In genomic region chr12:44240186-44240585, GRCh38 we compare ENCODE assay signal across 17 cellular contexts.
DNase-seq lines count a peak whose midpoint lies in the region; ATAC-seq and TF ChIP-seq lines count a peak whose summit lies in the region.
"Had no signal": no experiment of that assay in that cellular context is flagged by ENCODE, and none has a peak within 500 bp of the region (broad histone marks: within the 10 kb centered on the region; RNA-seq: fewer than 3 reads in every experiment).

No MANE protein-coding gene starts in this region.

- H3K4me2 ChIP-seq in PC-3 (ENCODE audit: low read length), result no peak overlapping the region

- no peaks in the 10 kb centered on the region for H3K79me2 ChIP-seq in PC-3 (ENCODE audit: low read length)

- H3K9me3 ChIP-seq in gastroesophageal sphincter (no peaks in the 10 kb centered on the region), Peyer's patch (no peaks in the 10 kb centered on the region), PC-3 (ENCODE audit: low read length) (no peaks in the 10 kb centered on the region)
- H3K9me3 ChIP-seq: BE2C, HAP-1 had no signal

- H3K4me1 ChIP-seq in gastroesophageal sphincter (no peaks in the 10 kb centered on the region), Peyer's patch (no peaks in the 10 kb centered on the region), PC-3 (ENCODE audit: insufficient read depth, low read length) (no peaks in the 10 kb centered on the region)
- H3K4me1 ChIP-seq: BE2C, HAP-1 had no signal

- BruUV-seq in PC-3 (replicated peaks; lab: Mats Ljungman, UMichigan), result no TSS peak

- no peak for TF ChIP-seq EP300 in gastroesophageal sphincter (IDR thresholded peaks at IDR 0.05)

- no peaks in the 10 kb centered on the region for H3K9me2 ChIP-seq in PC-3 (replicated peaks; ENCODE audit: low read length)

- no peaks in the 10 kb centered on the region for H3K36me3 ChIP-seq in gastroesophageal sphincter
- H3K36me3 ChIP-seq in Peyer's patch, result no peaks in the 10 kb centered on the region
- no peaks in the 10 kb centered on the region for H3K36me3 ChIP-seq in PC-3 (ENCODE audit: low read depth, low read length)
- H3K36me3 ChIP-seq: BE2C, HAP-1 had no signal

- DNase-seq in EH (ENCODE audit: low read depth) (peak; percentile 0), SK-N-DZ (ENCODE audit: low spot score) (peak; percentile 7), fibroblast of mammary gland (ENCODE audit: low read depth) (peak; percentile 7), Peyer's patch (no peak), PC-3 (no peak)
- DNase-seq: 8988T; BE2C; C1 segment of cervical spinal cord; CD4-positive, CD25-positive, alpha-beta regulatory T cell; CD8-positive, alpha-beta memory T cell; COR-L47; DMS 273 treated with DMSO at 0.1 percent for 48 hours; DMS53; GDM1 had no signal

- H3K27me3 ChIP-seq in gastroesophageal sphincter (no peaks in the 10 kb centered on the region), Peyer's patch (no peaks in the 10 kb centered on the region), PC-3 (ENCODE audit: low read length) (no peaks in the 10 kb centered on the region)
- H3K27me3 ChIP-seq: BE2C had no signal

- POLR2A ChIA-PET in PC-3 (lab: Charles Lee; ENCODE audit: unreplicated experiment), result no interaction called here

- no peak for ATAC-seq in gastroesophageal sphincter
- no peak for ATAC-seq in HG02571 (IDR thresholded peaks at IDR 0.05; ENCODE audit: unreplicated experiment)
- no peak for ATAC-seq in PC-3

- H4K20me1 ChIP-seq in PC-3 (ENCODE audit: low read length), result no peaks in the 10 kb centered on the region

- H3K9ac ChIP-seq in PC-3 (ENCODE audit: low read length), result no peak overlapping the region

- WGBS in gastroesophageal sphincter (ENCODE audit: low coverage in 1 of 2), 2 donors, result 70 to 75% methylated on average over 1 to 2 of the region's 2 CpGs

- TF ChIP-seq POLR2A in gastroesophageal sphincter (IDR thresholded peaks at IDR 0.05) (no peak), Peyer's patch (IDR thresholded peaks at IDR 0.05) (no peak)

- H3K4me3 ChIP-seq in fibroblast of mammary gland (ENCODE audit: control insufficient read depth, low read depth, low read length) (no peak overlapping the region), gastroesophageal sphincter (no peak overlapping the region), Peyer's patch (no peak overlapping the region), PC-3 (ENCODE audit: low read length) (no peak overlapping the region)
- H3K4me3 ChIP-seq: HAP-1 had no signal

- intact Hi-C loops in PC-3 (cut with micrococcal nuclease), result loop anchor here (2.0 kb wide), 1 partner anchor 75 kb away; no protein-coding TSS in a partner anchor

- TF ChIP-seq CTCF in fibroblast of mammary gland (conservative IDR thresholded peaks at IDR 0.05; ENCODE audit: control insufficient read depth, insufficient read depth, low read depth, low read length), result no peak
- TF ChIP-seq CTCF in gastroesophageal sphincter (IDR thresholded peaks at IDR 0.05), result no peak
- no peak for TF ChIP-seq CTCF in Peyer's patch (IDR thresholded peaks at IDR 0.05)
- no peak for TF ChIP-seq CTCF in PC-3 (conservative IDR thresholded peaks at IDR 0.05; ENCODE audit: low read depth, low read length)

- H2AFZ ChIP-seq in PC-3 (ENCODE audit: low read length), result no peak overlapping the region

- CTCF ChIA-PET in PC-3 (lab: Charles Lee), result no interaction called here

- H3K27ac ChIP-seq in gastroesophageal sphincter (no peak overlapping the region), Peyer's patch (no peak overlapping the region), PC-3 (ENCODE audit: low read length) (no peak overlapping the region)

- H3F3A ChIP-seq in PC-3 (ENCODE audit: low read length, unreplicated experiment), result no peaks in the 10 kb centered on the region

Comparison
In these comparisons a context has a peak if more than half of its experiments do, and no peak if none do; other contexts are left out.
1. DNase-seq: peak in EH (single experiment), SK-N-DZ (single experiment) and fibroblast of mammary gland (single experiment); none in Peyer's patch (0 of 3) and PC-3 (single experiment).